19 cellular contexts compared by ENCODE assay signal in genomic region chr3:138398791-138399575, GRCh38. TPM values are rescaled to one million over a fixed set of nuclear protein-coding genes. Genes with fewer than 3 reads are reported as not detected.
DNase-seq lines count a peak whose midpoint lies in the region; ATAC-seq lines count a peak whose summit lies in the region.
"Had no signal": no experiment of that assay in that cellular context is flagged by ENCODE, and none has a peak within 500 bp of the region (broad histone marks: within the 10 kb centered on the region; RNA-seq: fewer than 3 reads in every experiment).

No MANE protein-coding gene starts in this region.

- H3K4me3 ChIP-seq in right cardiac atrium (ENCODE audit: low read length) = no peak overlapping the region
- H3K4me3 ChIP-seq: A549, GM23248, K562 had no signal

- H3K9me3 ChIP-seq in right cardiac atrium (ENCODE audit: control insufficient read depth, low read length) = no peaks in the 10 kb centered on the region
- H3K9me3 ChIP-seq: A549 had no signal

- H3K4me1 ChIP-seq in right cardiac atrium (ENCODE audit: control insufficient read depth, insufficient read depth, low read length) = peaks cover 20% of the 10 kb centered on the region
- H3K4me1 ChIP-seq: A549 had no signal

- peak; percentile 28 for DNase-seq in NCI-H748 (lab: John Stamatoyannopoulos, UW; ENCODE audit: unreplicated experiment)
- no peak for DNase-seq in NCI-H748 treated with DMSO at 0.1 percent for 48 hours (lab: John Stamatoyannopoulos, UW)
- DNase-seq in amniotic epithelial cell (ENCODE audit: low read depth) = peak; percentile 66
- no peak for DNase-seq in right cardiac atrium
- no peak for DNase-seq in sciatic nerve (ENCODE audit: low spot score)
- no peak for DNase-seq in hippocampal formation (lab: John Stamatoyannopoulos, UW)
- DNase-seq: COR-L47, DMS79 treated with DMSO at 0.1 percent for 48 hours, GM23248, NCI-H187, NCI-H510A, RPMI8226 had no signal

- H3K27me3 ChIP-seq in right cardiac atrium (ENCODE audit: control insufficient read depth, insufficient read depth) = no peaks in the 10 kb centered on the region

- intact Hi-C loops in right cardiac atrium (cut with DNase I) = no loop called here
- intact Hi-C loops in sciatic nerve (cut with DNase I) = loop anchor here (10.0 kb wide), 1 partner anchor 54 kb away; the partner anchor contains the start of gene MRAS

- WGBS in right cardiac atrium = 77% methylated on average over 11 of the region's 11 CpGs

- peak overlapping the region; percentile 22 for H3K27ac ChIP-seq in right cardiac atrium (ENCODE audit: low read length)
- H3K27ac ChIP-seq: A549, C4-2B, GM23248, HL-60 had no signal

- no peak for ATAC-seq in right cardiac atrium
- ATAC-seq in sciatic nerve = peak; percentile 38
- no peak for ATAC-seq in activated CD4-positive, CD25-positive, alpha-beta regulatory T cell treated with anti-CD3 and anti-CD28 coated beads, Interleukin-2, amount 50 U/mL, for 24 hours
- ATAC-seq in HG03097 (IDR thresholded peaks at IDR 0.05; ENCODE audit: low FRiP score, unreplicated experiment) = no peak
- ATAC-seq: K562 had no signal

RNA-seq across cellular contexts. Expression of gene ESYT3, which starts 35.4 kb away (rescaled TPM):
- total RNA-seq in right cardiac atrium (1 to 10 TPM; 1.2 to 2.4 (median 1.6) TPM), sciatic nerve (12.6 TPM)
- polyA plus RNA-seq in right cardiac atrium = 0.66 TPM
- total RNA-seq: K562, OCI-LY7 had no signal
- polyA plus RNA-seq: K562 had no signal

RNA-seq across cellular contexts. Expression of gene MRAS, which starts 50.6 kb away (rescaled TPM):
- 100 to 1,000 TPM; 244 to 374 (median 303) TPM for total RNA-seq in right cardiac atrium
- 184 TPM for polyA plus RNA-seq in right cardiac atrium
- 314 TPM for total RNA-seq in sciatic nerve
- total RNA-seq: OCI-LY7 had no signal

Comparison
In these comparisons a context has a peak if more than half of its experiments do, and no peak if none do; other contexts are left out.
1. DNase-seq: peak in NCI-H748 (single experiment) and amniotic epithelial cell (single experiment); none in NCI-H748 treated with DMSO at 0.1 percent for 48 hours (single experiment), right cardiac atrium (0 of 3), sciatic nerve (single experiment) and hippocampal formation (0 of 2).